ENCODE assay signal across 20 cellular contexts in the genomic region with DNA sequence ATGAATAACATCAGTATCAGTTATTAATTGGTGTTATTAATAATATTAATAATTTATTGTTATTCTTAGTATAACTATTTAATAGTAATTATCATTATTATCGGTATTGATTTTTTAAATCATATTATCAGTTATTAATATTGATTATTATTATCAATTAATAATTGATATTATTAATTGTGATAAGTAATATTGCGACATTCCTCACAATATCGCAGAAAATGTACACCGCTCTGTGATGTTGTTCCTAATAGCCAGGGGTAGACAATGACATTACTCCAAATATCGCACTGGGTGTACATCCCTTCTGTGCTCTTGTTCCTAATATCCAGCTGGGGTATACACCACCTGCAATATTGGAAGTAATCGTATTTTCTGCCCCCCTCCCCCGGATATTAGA. TPM values are rescaled to one million over a fixed set of nuclear protein-coding genes. Genes with fewer than 3 reads are reported as not detected.
DNase-seq lines count a peak whose midpoint lies in the region; ATAC-seq, FAIRE-seq and TF ChIP-seq lines count a peak whose summit lies in the region.
"Had no signal": no experiment of that assay in that cellular context is flagged by ENCODE, and none has a peak within 500 bp of the region (broad histone marks: within the 10 kb centered on the region; RNA-seq: fewer than 3 reads in every experiment).

No MANE protein-coding gene starts in this region.

- H3K27me3 ChIP-seq in BLaER1 treated with 17β-estradiol and CSF1 and Interleukin-3, amounts not matched to agents 10 nM and 100 nM, result no peaks in the 10 kb centered on the region
- no peaks in the 10 kb centered on the region for H3K27me3 ChIP-seq in small intestine (ENCODE audit: control insufficient read depth in 2 of 2, insufficient read depth in 2 of 2, low read length in 2 of 2)
- no peaks in the 10 kb centered on the region for H3K27me3 ChIP-seq in tibial nerve
- H3K27me3 ChIP-seq: BE2C had no signal

- TF ChIP-seq CTCF in tibial nerve (IDR thresholded peaks at IDR 0.05), result no peak

- H3K9me3 ChIP-seq in BLaER1 treated with 17β-estradiol and CSF1 and Interleukin-3, amounts not matched to agents 10 nM and 100 nM (replicated peaks in 1 of 11), result no peaks in the 10 kb centered on the region
- H3K9me3 ChIP-seq in small intestine (ENCODE audit: control insufficient read depth, low read depth), result no peaks in the 10 kb centered on the region
- no peaks in the 10 kb centered on the region for H3K9me3 ChIP-seq in tibial nerve
- H3K9me3 ChIP-seq: BE2C, Caco-2 had no signal

- no peak overlapping the region for H3K9ac ChIP-seq in BLaER1 treated with 17β-estradiol and CSF1 and Interleukin-3, amounts not matched to agents 10 nM and 100 nM

- H3K4me3 ChIP-seq in BLaER1 treated with 17β-estradiol and CSF1 and Interleukin-3, amounts not matched to agents 10 nM and 100 nM, result no peak overlapping the region
- H3K4me3 ChIP-seq in small intestine (ENCODE audit: low read depth in 1 of 2, low read length in 2 of 2) (no peak overlapping the region), tibial nerve (no peak overlapping the region)
- H3K4me3 ChIP-seq: GM23338 had no signal

- no peak for TF ChIP-seq EP300 in tibial nerve (IDR thresholded peaks at IDR 0.05)

- H3K4me1 ChIP-seq in BLaER1 treated with 17β-estradiol and CSF1 and Interleukin-3, amounts not matched to agents 10 nM and 100 nM, result peaks cover 0 to 29% (median 16%) of the 10 kb centered on the region in 10 experiments; a peak in 14 of 20 replicates
- H3K4me1 ChIP-seq in small intestine (ENCODE audit: control insufficient read depth in 2 of 2, insufficient read depth in 1 of 2, low read depth in 1 of 2, low read length in 1 of 2) (no peaks in the 10 kb centered on the region), tibial nerve (no peaks in the 10 kb centered on the region)
- H3K4me1 ChIP-seq: BE2C had no signal

- TF ChIP-seq POLR2A in tibial nerve (IDR thresholded peaks at IDR 0.05), result no peak

- H3K4me2 ChIP-seq in BLaER1 treated with 17β-estradiol and CSF1 and Interleukin-3, amounts not matched to agents 10 nM and 100 nM, result peak overlapping the region in 6 of 11 experiments; percentile 48 to 72 (median 66); a peak in 9 of 22 replicates
- H3K4me2 ChIP-seq: GM23338 had no signal

- H3K27ac ChIP-seq in BLaER1 treated with 17β-estradiol and CSF1 and Interleukin-3, amounts not matched to agents 10 nM and 100 nM, result no peak overlapping the region
- H3K27ac ChIP-seq in small intestine (ENCODE audit: low read depth in 1 of 2, low read length in 1 of 2), result no peak overlapping the region
- H3K27ac ChIP-seq in tibial nerve, result no peak overlapping the region
- H3K27ac ChIP-seq: C4-2B, HL-60 had no signal

- no peaks in the 10 kb centered on the region; a peak in 1 of 22 replicates for H3K36me3 ChIP-seq in BLaER1 treated with 17β-estradiol and CSF1 and Interleukin-3, amounts not matched to agents 10 nM and 100 nM
- no peaks in the 10 kb centered on the region for H3K36me3 ChIP-seq in small intestine (ENCODE audit: control insufficient read depth in 2 of 2, insufficient read depth in 2 of 2, low read length in 2 of 2)
- H3K36me3 ChIP-seq in tibial nerve, result no peaks in the 10 kb centered on the region
- H3K36me3 ChIP-seq: BE2C had no signal

- peak; percentile 75 for FAIRE-seq in RCC 7860 (lab: Jason Lieb, UNC)
- FAIRE-seq in colon (lab: Jason Lieb, UNC), result peak; percentile 85
- FAIRE-seq in small intestine (lab: Jason Lieb, UNC), result peak; percentile 36
- FAIRE-seq: D721Med, GM12892, GM18507, H54 had no signal

- H4K20me1 ChIP-seq in BLaER1 treated with 17β-estradiol and CSF1 and Interleukin-3, amounts not matched to agents 10 nM and 100 nM, result no peaks in the 10 kb centered on the region; a peak in 1 of 22 replicates

- DNase-seq in RCC 7860 (ENCODE audit: low spot score), result no peak
- DNase-seq in small intestine, result no peak
- no peak for DNase-seq in SIG-M5 treated with dmso at 0.1 percent for 504 hours (lab: John Stamatoyannopoulos, UW; ENCODE audit: unreplicated experiment)
- DNase-seq in tibial nerve (ENCODE audit: low spot score in 2 of 2), result no peak
- DNase-seq: ACHN; BE2C; Caco-2; CD4-positive, alpha-beta T cell; GDM1; HCEC 1CT had no signal

- WGBS in small intestine, 3 donors, result 88 to 93% (median 93%) methylated on average over 7 of the region's 7 CpGs
- 90 to 92% methylated on average over 7 of the region's 7 CpGs for WGBS in tibial nerve, 2 donors

- ATAC-seq in HG03095 (IDR thresholded peaks at IDR 0.05; ENCODE audit: unreplicated experiment), result no peak
- ATAC-seq: GM23338 had no signal

RNA-seq across cellular contexts. Expression of gene NAGK, which starts 23.3 kb away (rescaled TPM):
- polyA plus RNA-seq in small intestine, result 10 to 100 TPM; 54.8 to 81.0 (median 78.6) TPM
- total RNA-seq in tibial nerve, result 100 to 1,000 TPM in 1 of 4 donors, 10 to 100 TPM in 3; 40.6 to 113 (median 65.5) TPM

RNA-seq across cellular contexts. Expression of gene TEX261, which starts 50.5 kb away (rescaled TPM):
- polyA plus RNA-seq in small intestine, result 10 to 100 TPM in 2 of 3 donors, 1 to 10 TPM in 1; 9.8 to 49.8 (median 14.3) TPM
- total RNA-seq in tibial nerve, result 10 to 100 TPM; 36.1 to 38.7 (median 37.0) TPM
